In genomic region chr1:11012260-11013159, GRCh38 we compare ENCODE assay signal across 8 cellular contexts. TPM values are rescaled to one million over a fixed set of nuclear protein-coding genes. Genes with fewer than 3 reads are reported as not detected.
DNase-seq lines count a peak whose midpoint lies in the region; ATAC-seq and TF ChIP-seq lines count a peak whose summit lies in the region.

TARDBP (plus strand) TSS chr1:11012654; CDS start chr1:11013728, 1,074 bp downstream.

- WGBS in right cardiac atrium: under 1% methylated on average over 94 of the region's 94 CpGs

- H3K27me3 ChIP-seq in right cardiac atrium (ENCODE audit: control insufficient read depth, insufficient read depth) (no peaks in the 10 kb centered on the region), uterus (no peaks in the 10 kb centered on the region)

- DNase-seq in NCI-H187 (lab: John Stamatoyannopoulos, UW) (peak; percentile 79 to 94), anterior cingulate cortex (lab: John Stamatoyannopoulos, UW) (peak; percentile 23 to 96 (median 89)), right cardiac atrium (peak; percentile 91 to 96 (median 95)), putamen (ENCODE audit: low spot score) (peak; percentile 89), uterus (peak; percentile 85 to 87)

- no peaks in the 10 kb centered on the region for H3K36me3 ChIP-seq in uterus

- TF ChIP-seq POLR2A in GM18505 (IDR thresholded peaks at IDR 0.05; ENCODE audit: borderline replicate concordance, extremely low read depth, insufficient read depth, insufficient read length): peak; percentile 90
- TF ChIP-seq POLR2A in uterus (IDR thresholded peaks at IDR 0.05): peak; percentile 80 to 94

- TF ChIP-seq CTCF in uterus (IDR thresholded peaks at IDR 0.05): peak in 1 of 4 experiments; percentile 9

- no peaks in the 10 kb centered on the region for H3K9me3 ChIP-seq in right cardiac atrium (ENCODE audit: control insufficient read depth, low read length)
- H3K9me3 ChIP-seq in uterus: no peaks in the 10 kb centered on the region

- intact Hi-C loops in T-helper 2 cell treated with Interferon-gamma antibody and Interleukin-4, amounts not matched to agents 100 ng/mL and 5 ng/mL, for 36 hours (cut with micrococcal nuclease): loop anchor here (1.0 to 5.0 kb wide), 3 partner anchors 515 to 795 kb away; partner anchors contain the start of genes CLCN6, DFFA and MTHFR
- intact Hi-C loops in right cardiac atrium (cut with DNase I) (no loop called here), uterus (cut with DNase I; ENCODE audit: low total_unique reads) (no loop called here)

- ATAC-seq in GM18505 (IDR thresholded peaks at IDR 0.05; ENCODE audit: unreplicated experiment) (peak; percentile 83), HG02943 (IDR thresholded peaks at IDR 0.05; ENCODE audit: low read depth, unreplicated experiment) (peak; percentile 90), right cardiac atrium (peak; percentile 97)

- peak within 1 kb of the TSS; percentile 69 for H3K27ac ChIP-seq in right cardiac atrium (ENCODE audit: low read length)
- H3K27ac ChIP-seq in uterus: peak within 1 kb of the TSS; percentile 88 to 96

- H3K4me3 ChIP-seq in right cardiac atrium (ENCODE audit: low read length) (peak within 1 kb of the TSS; percentile 53), uterus (peak within 1 kb of the TSS; percentile 83 to 92)

- H3K4me1 ChIP-seq in right cardiac atrium (ENCODE audit: control insufficient read depth, insufficient read depth, low read length) (peaks cover 4% of the 10 kb centered on the region), uterus (peaks cover 13 to 17% of the 10 kb centered on the region in 2 donors)

RNA-seq across cellular contexts. Expression of gene TARDBP, which starts in this region (rescaled TPM):
- 183 and 190 TPM in 2 replicates for total RNA-seq in T-helper 2 cell treated with Interferon-gamma antibody and Interleukin-4, amounts not matched to agents 100 ng/mL and 5 ng/mL, for 36 hours
- total RNA-seq in right cardiac atrium (100 to 1,000 TPM in 2 of 4 donors, 10 to 100 TPM in 2; 78.7 to 137 (median 109) TPM), uterus (100 to 1,000 TPM; 176 to 617 (median 207) TPM)
- polyA plus RNA-seq in right cardiac atrium: 113 TPM

Comparison
In these comparisons a context has a peak if more than half of its experiments do, and no peak if none do; other contexts are left out.
1. Peak in every context shown above with its lines: DNase-seq, ATAC-seq, H3K4me3 ChIP-seq and H3K27ac ChIP-seq.